11 cellular contexts compared by ENCODE assay signal in genomic region chr1:66954208-66954607, GRCh38. TPM values are rescaled to one million over a fixed set of nuclear protein-coding genes. Genes with fewer than 3 reads are reported as not detected.
DNase-seq lines count a peak whose midpoint lies in the region; ATAC-seq and TF ChIP-seq lines count a peak whose summit lies in the region.
"Had no signal": no experiment of that assay in that cellular context is flagged by ENCODE, and none has a peak within 500 bp of the region (broad histone marks: within the 10 kb centered on the region; RNA-seq: fewer than 3 reads in every experiment).

No MANE protein-coding gene starts in this region.

- H3K4me3 Mint-ChIP-seq in activated T-cell treated with anti-CD3 and anti-CD28 coated beads, Interleukin-2, amount 50 U/mL, for 24 hours = no peak overlapping the region

- peaks cover 52% of the 10 kb centered on the region for H3K4me1 Mint-ChIP-seq in activated T-cell treated with anti-CD3 and anti-CD28 coated beads, Interleukin-2, amount 50 U/mL, for 24 hours (ENCODE audit: low read depth)

- peak; percentile 84 for ATAC-seq in GM21786 (IDR thresholded peaks at IDR 0.05; ENCODE audit: unreplicated experiment)
- ATAC-seq in HG03378 (IDR thresholded peaks at IDR 0.05; ENCODE audit: unreplicated experiment) = peak; percentile 82

- H3K36me3 Mint-ChIP-seq in activated T-cell treated with anti-CD3 and anti-CD28 coated beads, Interleukin-2, amount 50 U/mL, for 24 hours (ENCODE audit: low read depth) = peaks cover 91% of the 10 kb centered on the region

- peak overlapping the region; percentile 7 for H3K27ac ChIP-seq in neutrophil
- H3K27ac ChIP-seq: cardiac muscle cell had no signal

- no peaks in the 10 kb centered on the region for H3K9me3 Mint-ChIP-seq in activated T-cell treated with anti-CD3 and anti-CD28 coated beads, Interleukin-2, amount 50 U/mL, for 24 hours

- H3K4me3 ChIP-seq in neutrophil (ENCODE audit: low read depth in 1 of 2, low read length in 1 of 2) = no peak overlapping the region
- no peak overlapping the region for H3K4me3 ChIP-seq in MG63
- H3K4me3 ChIP-seq: cardiac muscle cell had no signal

- TF ChIP-seq CTCF in neutrophil (IDR thresholded peaks at IDR 0.05) = no peak

- peak overlapping the region; percentile 60 for H3K27ac Mint-ChIP-seq in activated T-cell treated with anti-CD3 and anti-CD28 coated beads, Interleukin-2, amount 50 U/mL, for 24 hours

- no peaks in the 10 kb centered on the region for H3K27me3 Mint-ChIP-seq in activated T-cell treated with anti-CD3 and anti-CD28 coated beads, Interleukin-2, amount 50 U/mL, for 24 hours

- H3K27me3 ChIP-seq in neutrophil (no peaks in the 10 kb centered on the region), MG63 (no peaks in the 10 kb centered on the region)
- H3K27me3 ChIP-seq: cardiac muscle cell had no signal

- no peak for DNase-seq in activated T-cell treated with anti-CD3 and anti-CD28 coated beads, Interleukin-2, amount 50 U/mL, for 24 hours
- no peak for DNase-seq in activated T-cell treated with anti-CD3 and anti-CD28 coated beads, Interleukin-2, amount 50 U/mL, for 1 hour
- DNase-seq in MG63 (no peak), SIG-M5 (lab: John Stamatoyannopoulos, UW) (no peak), hippocampal formation (lab: John Stamatoyannopoulos, UW) (no peak)
- DNase-seq: activated CD4-positive, alpha-beta T cell treated with anti-CD3 and anti-CD28 coated beads, Interleukin-2, amount 50 U/mL, for 1 hour; NCI-H1694 treated with DMSO at 0.1 percent for 48 hours had no signal

- peaks cover 86% of the 10 kb centered on the region for H3K36me3 ChIP-seq in neutrophil
- peaks cover 74% of the 10 kb centered on the region for H3K36me3 ChIP-seq in MG63

- H3K9me3 ChIP-seq in neutrophil (no peaks in the 10 kb centered on the region), MG63 (no peaks in the 10 kb centered on the region)

- no peaks in the 10 kb centered on the region for H3K4me1 ChIP-seq in neutrophil (ENCODE audit: control insufficient read depth in 1 of 2, insufficient read depth in 1 of 2, low read depth in 1 of 2, low read length in 1 of 2)

RNA-seq across cellular contexts. Expression of gene MIER1, which starts 29.4 kb away (rescaled TPM):
- 11.3 and 20.6 TPM in 2 replicates for total RNA-seq in MG63 (2014; rRNA removed; shearing (Covaris generic); ENCODE audit: low replicate concordance)

RNA-seq across cellular contexts. Expression of gene DNAI4, which starts 29.6 kb away (rescaled TPM):
- 0.10 TPM in 1 of 2 replicates, not detected in the other for total RNA-seq in MG63 (2014; rRNA removed; shearing (Covaris generic); ENCODE audit: low replicate concordance)
